In the genomic region with DNA sequence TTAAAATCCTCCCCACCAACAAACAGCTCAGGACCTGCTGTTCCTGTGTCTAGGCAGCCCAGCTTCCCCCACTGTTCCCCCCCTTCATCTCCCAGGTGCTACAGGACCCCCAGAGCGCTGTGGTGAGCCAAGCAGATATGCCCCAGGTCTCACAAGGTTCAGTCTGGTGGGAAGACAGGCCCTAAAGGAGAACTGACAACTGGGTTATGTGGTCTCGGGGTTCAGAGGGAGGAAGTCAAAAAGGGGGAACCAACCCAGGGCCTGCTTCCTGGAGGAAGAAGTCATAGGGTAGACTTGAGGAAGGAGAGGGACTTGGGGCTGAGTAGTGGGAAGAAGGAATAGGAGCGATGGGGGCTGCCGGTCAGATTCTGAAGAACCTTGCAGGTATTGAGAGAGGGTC, we compare ENCODE assay signal across 9 cellular contexts. TPM values are rescaled to one million over a fixed set of nuclear protein-coding genes. Genes with fewer than 3 reads are reported as not detected.
A peak's percentile ranks its signal among the peaks of the same experiment; 100 is the strongest.
DNase-seq lines count a peak whose midpoint lies in the region; ATAC-seq and TF ChIP-seq lines count a peak whose summit lies in the region.
"Had no signal": no experiment of that assay in that cellular context is flagged by ENCODE, and none has a peak within 500 bp of the region (broad histone marks: within the 10 kb centered on the region; RNA-seq: fewer than 3 reads in every experiment).

No MANE protein-coding gene starts in this region.

- in situ Hi-C loops in G401 (cut with HindIII; ENCODE audit: low sequenced_read_pairs): no loop called here

- peak overlapping the region in 6 of 10 donors; percentile 77 to 99 (median 96) for H3K4me3 ChIP-seq in heart right ventricle
- peak overlapping the region in 1 of 2 donors; percentile 90 for H3K4me3 ChIP-seq in muscle layer of colon (ENCODE audit: low read depth in 1 of 2, low read length in 2 of 2)
- no peak overlapping the region for H3K4me3 ChIP-seq in uterus

- H3K9me3 ChIP-seq in heart right ventricle: no peaks in the 10 kb centered on the region
- H3K9me3 ChIP-seq in muscle layer of colon (ENCODE audit: low read length): no peaks in the 10 kb centered on the region
- no peaks in the 10 kb centered on the region for H3K9me3 ChIP-seq in uterus

- no peak for TF ChIP-seq POLR2A in uterus (IDR thresholded peaks at IDR 0.05)

- ATAC-seq in heart right ventricle (peak in 1 of 8 donors; percentile 2), Right ventricle myocardium inferior (no peak)

- H3K9ac ChIP-seq in muscle layer of colon (ENCODE audit: low read length): peak overlapping the region; percentile 13

- peaks cover 13 to 87% (median 59%) of the 10 kb centered on the region in 9 donors for H3K4me1 ChIP-seq in heart right ventricle
- H3K4me1 ChIP-seq in muscle layer of colon (ENCODE audit: insufficient read depth, low read length): peaks cover 13% of the 10 kb centered on the region
- peaks cover 0 to 10% of the 10 kb centered on the region in 2 donors for H3K4me1 ChIP-seq in uterus

- H3K36me3 ChIP-seq in heart right ventricle (peaks cover 0 to 12% (median 0%) of the 10 kb centered on the region in 9 donors), muscle layer of colon (ENCODE audit: insufficient read depth, low read length) (no peaks in the 10 kb centered on the region), uterus (no peaks in the 10 kb centered on the region)

- H3K27me3 ChIP-seq in heart right ventricle: no peaks in the 10 kb centered on the region
- no peaks in the 10 kb centered on the region for H3K27me3 ChIP-seq in muscle layer of colon (ENCODE audit: control insufficient read depth in 1 of 2, insufficient read depth in 2 of 2, low read length in 2 of 2)
- no peaks in the 10 kb centered on the region for H3K27me3 ChIP-seq in uterus

- peak overlapping the region in 9 of 10 donors; percentile 94 to 100 (median 98) for H3K27ac ChIP-seq in heart right ventricle
- peak overlapping the region; percentile 93 for H3K27ac ChIP-seq in caudate nucleus (ENCODE audit: low read depth, low read length)
- peak overlapping the region; percentile 95 for H3K27ac ChIP-seq in muscle layer of colon (ENCODE audit: low read depth, low read length)
- H3K27ac ChIP-seq in uterus: peak overlapping the region; percentile 94 to 95

- 86% methylated on average over 4 of the region's 4 CpGs for WGBS in heart right ventricle, 2 donors

- TF ChIP-seq CTCF in heart right ventricle (IDR thresholded peaks at IDR 0.05): no peak
- no peak for TF ChIP-seq CTCF in uterus (IDR thresholded peaks at IDR 0.05)

- DNase-seq in heart right ventricle (peak in 1 of 2 donors; percentile 45), Right ventricle myocardium inferior (ENCODE audit: missing footprints) (no peak), caudate nucleus (lab: John Stamatoyannopoulos, UW) (peak in 2 of 61 donors; percentile 26 to 34), uterus (no peak), G401 (ENCODE audit: low spot score) (no peak), T1000 (lab: John Stamatoyannopoulos, UW) (no peak)
- no peak for DNase-seq in stimulated activated CD4-positive, alpha-beta T cell treated with anti-CD3 and anti-CD28 coated beads, Interleukin-4, amount 100 ng/mL, for 1 hour
- DNase-seq: stimulated activated CD4-positive, alpha-beta T cell treated with anti-CD3 and anti-CD28 coated beads, Interleukin-2, amount 100 ng/mL, for 24 hours had no signal

- intact Hi-C loops in heart right ventricle (cut with DNase I) (no loop called here), Right ventricle myocardium inferior (cut with DNase I) (loop anchor here (2.0 kb wide), 1 partner anchor 32 kb away; the partner anchor contains the start of gene CTCF), uterus (cut with DNase I; ENCODE audit: low total_unique reads) (no loop called here)

RNA-seq across cellular contexts. Expression of gene RIPOR1, which starts 2.6 kb away (rescaled TPM):
- total RNA-seq in heart right ventricle (10 to 100 TPM; 45.9 to 86.1 (median 73.8) TPM), Right ventricle myocardium inferior (68.4 TPM), uterus (100 to 1,000 TPM in 1 of 4 donors, 10 to 100 TPM in 3; 48.2 to 137 (median 57.4) TPM)
- polyA plus RNA-seq in heart right ventricle: 10 to 100 TPM; 40.0 to 66.9 TPM
- 4.1 and 11.5 TPM in 2 replicates for total RNA-seq in G401 (2014; rRNA removed; shearing (Covaris generic))

RNA-seq across cellular contexts. Expression of gene CTCF, which starts 31.1 kb away (rescaled TPM):
- total RNA-seq in heart right ventricle (10 to 100 TPM; 20.5 to 31.0 (median 24.8) TPM), Right ventricle myocardium inferior (28.2 TPM), uterus (10 to 100 TPM; 24.8 to 54.1 (median 43.7) TPM)
- 10 to 100 TPM; 11.9 to 20.7 TPM for polyA plus RNA-seq in heart right ventricle
- total RNA-seq in G401 (2014; rRNA removed; shearing (Covaris generic)): 32.4 and 37.3 TPM in 2 replicates

RNA-seq across cellular contexts. Expression of gene AGRP, which starts 47.9 kb away (rescaled TPM):
- total RNA-seq in heart right ventricle: not detected
- polyA plus RNA-seq in heart right ventricle: under 1 TPM in 1 of 2 donors, not detected in 1; 0.10 TPM
- not detected for total RNA-seq in Right ventricle myocardium inferior
- total RNA-seq in uterus: not detected
- total RNA-seq in G401 (2014; rRNA removed; shearing (Covaris generic)): not detected in 2 replicates

RNA-seq across cellular contexts. Expression of gene ATP6V0D1, which starts 50.3 kb away (rescaled TPM):
- total RNA-seq in heart right ventricle (10 to 100 TPM; 57.4 to 84.7 (median 67.5) TPM), Right ventricle myocardium inferior (67.7 TPM), uterus (100 to 1,000 TPM in 2 of 4 donors, 10 to 100 TPM in 2; 67.4 to 243 (median 100) TPM)
- polyA plus RNA-seq in heart right ventricle: 10 to 100 TPM; 12.8 to 73.3 TPM
- total RNA-seq in G401 (2014; rRNA removed; shearing (Covaris generic)): 91.8 and 119 TPM in 2 replicates

Comparison
In these comparisons a context has a peak if more than half of its experiments do, and no peak if none do; other contexts are left out.
1. H3K4me3 ChIP-seq: peak in heart right ventricle (6 of 10); none in uterus (0 of 2).
2. Peak in every context shown above with its lines, with median percentiles within 50 percentile points of each other: H3K27ac ChIP-seq.